1 cellular context compared by ENCODE assay signal in genomic region chr11:27379449-27379848, GRCh38.
TF ChIP-seq lines count a peak whose summit lies in the region.

No MANE protein-coding gene starts in this region.

TF ChIP-seq in K562, 482 proteins besides CTCF, POLR2A, EP300 and RAD21 (continued from another document):
- TF ChIP-seq COPS2 (conservative IDR thresholded peaks at IDR 0.05) (no peak), ZNF583 (CRISPR knock-in tag; IDR thresholded peaks at IDR 0.05) (no peak), CEBPB (tag; IDR thresholded peaks at IDR 0.05) (no peak)
